ENCODE assay signal across 10 cellular contexts in the genomic region with DNA sequence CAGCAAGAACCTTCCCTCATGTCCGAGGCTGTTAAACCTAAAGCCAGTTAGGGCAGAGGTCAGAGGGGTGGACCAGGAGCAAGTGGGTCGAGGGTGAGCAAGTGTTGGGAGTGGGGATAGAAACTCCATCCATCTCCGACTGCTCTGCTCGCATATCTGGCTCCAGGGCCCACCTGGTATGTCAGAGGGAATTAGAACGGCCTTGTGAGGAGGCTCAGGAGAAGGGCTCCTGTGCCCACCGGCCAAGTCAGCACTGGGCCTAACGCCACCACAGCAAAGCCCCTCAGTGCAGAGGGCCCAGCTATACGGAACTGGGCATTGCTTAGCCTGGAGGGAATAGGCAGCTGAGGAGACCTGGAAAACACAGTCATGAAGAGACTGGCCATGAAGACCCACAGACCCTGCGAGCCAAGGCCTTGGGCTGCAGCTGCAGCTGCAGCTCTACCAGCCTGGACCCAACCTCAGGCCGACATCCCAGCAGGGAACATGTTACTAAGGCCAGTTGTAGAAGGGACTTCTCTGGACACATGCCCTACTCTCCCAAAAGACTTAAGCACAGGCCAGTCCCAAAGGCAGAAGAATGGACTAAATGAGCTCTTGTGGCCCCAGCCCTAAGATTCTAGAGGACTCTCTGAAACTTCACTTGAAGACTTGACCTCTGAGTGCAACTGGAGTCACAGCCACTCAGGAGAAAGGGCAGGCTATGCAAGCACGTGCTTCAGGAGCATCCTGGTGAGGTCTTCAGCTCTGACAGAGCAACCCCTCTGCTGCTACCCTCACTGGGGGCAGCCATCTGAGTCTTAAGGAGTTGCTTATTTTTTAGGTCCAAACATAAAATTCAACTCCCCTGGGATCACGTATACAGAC. TPM values are rescaled to one million over a fixed set of nuclear protein-coding genes. Genes with fewer than 3 reads are reported as not detected.
DNase-seq lines count a peak whose midpoint lies in the region; ATAC-seq and TF ChIP-seq lines count a peak whose summit lies in the region.
"Had no signal": no experiment of that assay in that cellular context is flagged by ENCODE, and none has a peak within 500 bp of the region (broad histone marks: within the 10 kb centered on the region; RNA-seq: fewer than 3 reads in every experiment).

No MANE protein-coding gene starts in this region.

- DNase-seq in Calu3: no peak
- no peak for DNase-seq in NCI-H226
- DNase-seq in NCI-H2029 treated with DMSO at 0.1 percent for 48 hours (lab: John Stamatoyannopoulos, UW): no peak
- DNase-seq in activated CD4-positive, CD25-positive, alpha-beta regulatory T cell treated with anti-CD3 and anti-CD28 coated beads, Interleukin-2, amount 50 U/mL, for 72 hours: no peak
- DNase-seq: DMS 273 treated with DMSO at 0.1 percent for 48 hours, heart left ventricle had no signal

- peak overlapping the region; percentile 86 for H3K9ac ChIP-seq in KMS-11

- TF ChIP-seq CTCF in Calu3 (IDR thresholded peaks at IDR 0.05; ENCODE audit: unreplicated experiment) (no peak), KMS-11 (conservative IDR thresholded peaks at IDR 0.05; ENCODE audit: low read depth, low read length) (no peak), nephron (IDR thresholded peaks at IDR 0.05; ENCODE audit: unreplicated experiment in 3 of 3) (no peak)

- H3K36me3 Mint-ChIP-seq in Calu3 (ENCODE audit: insufficient read depth, unreplicated experiment) (peaks cover 28% of the 10 kb centered on the region), nephron (ENCODE audit: low read depth) (no peaks in the 10 kb centered on the region)
- peaks cover 76% of the 10 kb centered on the region for H3K36me3 Mint-ChIP-seq in activated T-helper 17 cell treated with anti-CD3 and anti-CD28 coated beads, Interleukin-2, amount 50 U/mL, for 72 hours (ENCODE audit: low read depth)

- no peaks in the 10 kb centered on the region for H3K79me2 ChIP-seq in KMS-11 (ENCODE audit: insufficient read depth, low read depth)

- no peaks in the 10 kb centered on the region for H3K27me3 ChIP-seq in KMS-11 (ENCODE audit: insufficient read depth, low read depth)
- H3K27me3 ChIP-seq: heart left ventricle, tibial nerve had no signal

- H3K4me3 ChIP-seq in KMS-11 (IDR thresholded peaks at IDR 0.05; ENCODE audit: insufficient read depth, low read depth, low read length): no peak overlapping the region
- H3K4me3 ChIP-seq: heart left ventricle, tibial nerve had no signal

- H2AFZ ChIP-seq in KMS-11 (ENCODE audit: low read depth): peak overlapping the region; percentile 14; the same call in 1 of the 2 replicates

- no peaks in the 10 kb centered on the region for H3K9me3 Mint-ChIP-seq in Calu3 (ENCODE audit: low read depth, unreplicated experiment)
- no peaks in the 10 kb centered on the region for H3K9me3 Mint-ChIP-seq in activated T-helper 17 cell treated with anti-CD3 and anti-CD28 coated beads, Interleukin-2, amount 50 U/mL, for 72 hours
- no peaks in the 10 kb centered on the region for H3K9me3 Mint-ChIP-seq in nephron

- H3K4me1 ChIP-seq in KMS-11 (ENCODE audit: low read depth, poor library complexity, severe bottlenecking): peaks cover 86% of the 10 kb centered on the region

- peak overlapping the region; percentile 98 for H3K27ac ChIP-seq in KMS-11

- no peaks in the 10 kb centered on the region for H4K20me1 ChIP-seq in KMS-11 (ENCODE audit: insufficient read depth)

- CTCF ChIA-PET in Calu3 (lab: Charles Lee): interaction anchor here (1.9 kb wide), 1 partner anchor 164 kb away, joined by 9 read pairs; no protein-coding TSS in a partner anchor

- peaks cover 41% of the 10 kb centered on the region for H3K4me1 Mint-ChIP-seq in Calu3 (ENCODE audit: low read depth, unreplicated experiment)
- peaks cover 52% of the 10 kb centered on the region for H3K4me1 Mint-ChIP-seq in activated T-helper 17 cell treated with anti-CD3 and anti-CD28 coated beads, Interleukin-2, amount 50 U/mL, for 72 hours
- H3K4me1 Mint-ChIP-seq in nephron: peaks cover 36% of the 10 kb centered on the region

- peak overlapping the region; percentile 74 for H3K4me2 ChIP-seq in KMS-11

- H3K36me3 ChIP-seq in KMS-11 (ENCODE audit: insufficient read depth): no peaks in the 10 kb centered on the region
- H3K36me3 ChIP-seq: heart left ventricle, tibial nerve had no signal

- H3K4me3 Mint-ChIP-seq in Calu3 (ENCODE audit: low read depth, unreplicated experiment): peak overlapping the region; percentile 24
- peak overlapping the region; percentile 88 for H3K4me3 Mint-ChIP-seq in activated T-helper 17 cell treated with anti-CD3 and anti-CD28 coated beads, Interleukin-2, amount 50 U/mL, for 72 hours
- H3K4me3 Mint-ChIP-seq in nephron: no peak overlapping the region

- H3K27ac Mint-ChIP-seq in Calu3 (ENCODE audit: unreplicated experiment) (peak overlapping the region; percentile 96), nephron (peak overlapping the region; percentile 10 to 95 (median 80))
- peak overlapping the region; percentile 99 for H3K27ac Mint-ChIP-seq in activated T-helper 17 cell treated with anti-CD3 and anti-CD28 coated beads, Interleukin-2, amount 50 U/mL, for 72 hours

- intact Hi-C loops in Calu3 (cut with micrococcal nuclease; ENCODE audit: unreplicated experiment): loop anchor here (5.0 kb wide), 2 partner anchors 97 to 427 kb away; a partner anchor contains a TSS

- ATAC-seq in activated T-helper 17 cell treated with anti-CD3 and anti-CD28 coated beads, Interleukin-2, amount 50 U/mL, for 72 hours (replicated peaks): peak; percentile 4

- H3K27me3 Mint-ChIP-seq in Calu3 (ENCODE audit: unreplicated experiment) (no peaks in the 10 kb centered on the region), nephron (ENCODE audit: low read depth) (peaks cover 11% of the 10 kb centered on the region)
- no peaks in the 10 kb centered on the region for H3K27me3 Mint-ChIP-seq in activated T-helper 17 cell treated with anti-CD3 and anti-CD28 coated beads, Interleukin-2, amount 50 U/mL, for 72 hours

- no TSS peak for BruUV-seq in Calu3 (replicated peaks; lab: Mats Ljungman, UMichigan)

RNA-seq across cellular contexts. Expression of a gene that starts 34.1 kb away (rescaled TPM):
- 196 and 197 TPM in 2 replicates for total RNA-seq in Calu3 (2022)
- total RNA-seq in activated T-helper 17 cell treated with anti-CD3 and anti-CD28 coated beads, Interleukin-2, amount 50 U/mL, for 72 hours: 100 to 1,000 TPM; 218 to 229 TPM

RNA-seq across cellular contexts. Expression of a gene that starts 43.2 kb away (rescaled TPM):
- 11.2 and 11.6 TPM in 2 replicates for total RNA-seq in Calu3 (2022)
- total RNA-seq in activated T-helper 17 cell treated with anti-CD3 and anti-CD28 coated beads, Interleukin-2, amount 50 U/mL, for 72 hours: 10 to 100 TPM; 11.2 to 31.0 TPM

Comparison
In these comparisons a context has a peak if more than half of its experiments do, and no peak if none do; other contexts are left out.
1. H3K4me3 Mint-ChIP-seq: peak in Calu3 (single experiment) and activated T-helper 17 cell treated with anti-CD3 and anti-CD28 coated beads, Interleukin-2, amount 50 U/mL, for 72 hours (single experiment); none in nephron (0 of 3).
2. Peak in every context shown above with its lines, with median percentiles within 50 percentile points of each other: H3K27ac Mint-ChIP-seq.